ENCODE assay signal across 12 cellular contexts in the genomic region with DNA sequence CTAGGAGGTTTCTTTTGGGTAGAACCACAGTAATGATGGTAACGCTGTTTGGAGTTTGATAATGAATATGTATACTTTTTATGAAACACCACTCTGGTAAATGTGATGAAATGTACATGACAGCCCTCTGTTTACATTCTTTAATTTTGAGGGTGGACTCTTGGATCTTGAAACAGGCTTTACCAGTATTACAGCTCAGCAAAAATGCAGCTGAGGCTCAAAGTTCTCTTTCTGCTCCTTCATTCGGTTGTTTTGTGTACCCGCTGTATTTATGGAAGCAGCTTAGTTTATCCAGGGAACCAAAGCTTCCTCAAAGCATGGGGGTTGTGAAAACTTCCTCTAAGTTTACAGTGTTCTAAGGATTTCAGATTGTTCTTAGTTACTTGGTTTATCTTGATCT. TPM values are rescaled to one million over a fixed set of nuclear protein-coding genes. Genes with fewer than 3 reads are reported as not detected.
A peak's percentile ranks its signal among the peaks of the same experiment; 100 is the strongest.
DNase-seq lines count a peak whose midpoint lies in the region; ATAC-seq, FAIRE-seq and TF ChIP-seq lines count a peak whose summit lies in the region.
"Had no signal": no experiment of that assay in that cellular context is flagged by ENCODE, and none has a peak within 500 bp of the region (broad histone marks: within the 10 kb centered on the region; RNA-seq: fewer than 3 reads in every experiment).

No MANE protein-coding gene starts in this region.

- H3K27ac ChIP-seq in breast epithelium (peak overlapping the region in 1 of 2 donors; percentile 19), HepG2 (ENCODE audit: extremely low read length, insufficient read depth, low read length) (peak overlapping the region; percentile 81), tibial nerve (peak overlapping the region in 3 of 4 donors; percentile 53 to 58 (median 55))

- H3K36me3 ChIP-seq in breast epithelium, result no peaks in the 10 kb centered on the region
- H3K36me3 ChIP-seq in HepG2 (replicated peaks in 1 of 2; ENCODE audit: control insufficient read depth in 1 of 2, insufficient read depth in 2 of 2, low read length in 2 of 2), result no peaks in the 10 kb centered on the region; a peak in 1 of 5 replicates
- H3K36me3 ChIP-seq in tibial nerve, result peaks cover 0 to 4% (median 0%) of the 10 kb centered on the region in 3 donors

- H3K27me3 ChIP-seq in breast epithelium (no peaks in the 10 kb centered on the region), HepG2 (ENCODE audit: control insufficient read depth in 1 of 2, insufficient read depth in 2 of 2, low read length in 2 of 2) (no peaks in the 10 kb centered on the region), tibial nerve (no peaks in the 10 kb centered on the region)
- H3K27me3 ChIP-seq: MG63 had no signal

- H3K36me3 Mint-ChIP-seq in MCF 10A (ENCODE audit: insufficient read depth, unreplicated experiment), result peaks cover 36% of the 10 kb centered on the region
- peaks cover 10% of the 10 kb centered on the region for H3K36me3 Mint-ChIP-seq in activated T-cell treated with anti-CD3 and anti-CD28 coated beads, Interleukin-2, amount 50 U/mL, for 4 hours (ENCODE audit: insufficient read depth)
- H3K36me3 Mint-ChIP-seq in activated T-cell treated with anti-CD3 and anti-CD28 coated beads, Interleukin-2, amount 50 U/mL, for 72 hours (ENCODE audit: insufficient read depth in 2 of 2), result peaks cover 0 to 13% of the 10 kb centered on the region in 2 donors

- H2AFZ ChIP-seq in HepG2 (ENCODE audit: low read length), result no peak overlapping the region

- no peaks in the 10 kb centered on the region for H3K9me3 Mint-ChIP-seq in MCF 10A (ENCODE audit: unreplicated experiment)
- H3K9me3 Mint-ChIP-seq in activated T-cell treated with anti-CD3 and anti-CD28 coated beads, Interleukin-2, amount 50 U/mL, for 4 hours, result no peaks in the 10 kb centered on the region
- H3K9me3 Mint-ChIP-seq in activated T-cell treated with anti-CD3 and anti-CD28 coated beads, Interleukin-2, amount 50 U/mL, for 72 hours, result no peaks in the 10 kb centered on the region

- no peak for TF ChIP-seq CTCF in MCF 10A (IDR thresholded peaks at IDR 0.05; ENCODE audit: unreplicated experiment)
- no peak for TF ChIP-seq CTCF in breast epithelium (IDR thresholded peaks at IDR 0.05)
- no peak for TF ChIP-seq CTCF in HepG2 (CRISPR knock-in tag; IDR thresholded peaks at IDR 0.05)
- no peak for TF ChIP-seq CTCF in tibial nerve (IDR thresholded peaks at IDR 0.05)

- WGBS in HepG2 (ENCODE audit: low lambda C conversion rate), result under 1% methylated on average over 3 of the region's 3 CpGs
- WGBS in tibial nerve, 2 donors, result 29 to 31% methylated on average over 3 of the region's 3 CpGs

- peak; percentile 89 for ATAC-seq in HepG2
- ATAC-seq in activated T-cell treated with anti-CD3 and anti-CD28 coated beads, Interleukin-2, amount 50 U/mL, for 4 hours, result no peak
- no peak for ATAC-seq in activated T-cell treated with anti-CD3 and anti-CD28 coated beads, Interleukin-2, amount 50 U/mL, for 72 hours (replicated peaks in 1 of 2)

- TF ChIP-seq EP300 in HepG2 (IDR thresholded peaks at IDR 0.05; ENCODE audit: low read depth in 2 of 2, low read length in 2 of 2), result peak in 1 of 2 experiments; percentile 91; a peak in 2 of 4 replicates
- TF ChIP-seq EP300 in HepG2 (CRISPR knock-in tag; IDR thresholded peaks at IDR 0.05; ENCODE audit: borderline replicate concordance), result peak; percentile 67; the same call in 1 of the 2 replicates
- TF ChIP-seq EP300 in tibial nerve (IDR thresholded peaks at IDR 0.05), result no peak

- DNase-seq in MCF 10A (ENCODE audit: unreplicated experiment), result no peak
- DNase-seq in breast epithelium (ENCODE audit: low spot score in 2 of 2), result no peak
- peak; percentile 45 to 91 for DNase-seq in T47D (ENCODE audit: low read depth in 1 of 2, low spot score in 1 of 2)
- peak; percentile 90 for DNase-seq in HepG2 (ENCODE audit: low spot score)
- no peak for DNase-seq in tibial nerve (ENCODE audit: low spot score in 2 of 2)
- DNase-seq in activated T-cell treated with anti-CD3 and anti-CD28 coated beads, Interleukin-2, amount 50 U/mL, for 4 hours, result no peak
- DNase-seq in activated T-cell treated with anti-CD3 and anti-CD28 coated beads, Interleukin-2, amount 50 U/mL, for 72 hours, result no peak
- no peak for DNase-seq in putamen (ENCODE audit: low spot score)
- DNase-seq: activated CD4-positive, alpha-beta T cell treated with anti-CD3 and anti-CD28 coated beads, Interleukin-2, amount 50 U/mL, for 4 hours; activated naive CD4-positive, alpha-beta T cell treated with anti-CD3 and anti-CD28 coated beads, Interleukin-2, amount 50 U/mL, for 16 hours; MG63; NCI-H510A had no signal

- H3K27me3 Mint-ChIP-seq in MCF 10A (ENCODE audit: insufficient read depth, unreplicated experiment), result no peaks in the 10 kb centered on the region
- no peaks in the 10 kb centered on the region for H3K27me3 Mint-ChIP-seq in activated T-cell treated with anti-CD3 and anti-CD28 coated beads, Interleukin-2, amount 50 U/mL, for 4 hours (ENCODE audit: low read depth)
- no peaks in the 10 kb centered on the region for H3K27me3 Mint-ChIP-seq in activated T-cell treated with anti-CD3 and anti-CD28 coated beads, Interleukin-2, amount 50 U/mL, for 72 hours (ENCODE audit: low read depth)

- no peaks in the 10 kb centered on the region for H3K4me1 ChIP-seq in breast epithelium
- peaks cover 76% of the 10 kb centered on the region for H3K4me1 ChIP-seq in HepG2 (ENCODE audit: insufficient read depth, low read length)
- peaks cover 3 to 73% (median 25%) of the 10 kb centered on the region in 4 donors for H3K4me1 ChIP-seq in tibial nerve

- FAIRE-seq in HepG2 (lab: Jason Lieb, UNC), result peak; percentile 88

- no peak overlapping the region for H3K4me3 Mint-ChIP-seq in MCF 10A (ENCODE audit: unreplicated experiment)
- no peak overlapping the region for H3K4me3 Mint-ChIP-seq in activated T-cell treated with anti-CD3 and anti-CD28 coated beads, Interleukin-2, amount 50 U/mL, for 4 hours
- no peak overlapping the region for H3K4me3 Mint-ChIP-seq in activated T-cell treated with anti-CD3 and anti-CD28 coated beads, Interleukin-2, amount 50 U/mL, for 72 hours

- TF ChIP-seq POLR2A in breast epithelium (IDR thresholded peaks at IDR 0.05) (no peak), HepG2 (IDR thresholded peaks at IDR 0.05; ENCODE audit: insufficient read depth in 1 of 2, low read depth in 2 of 2, low read length in 2 of 2) (no peak), tibial nerve (IDR thresholded peaks at IDR 0.05) (no peak)

- peak overlapping the region; percentile 64 for H3K27ac Mint-ChIP-seq in MCF 10A (ENCODE audit: low read depth, unreplicated experiment)
- no peak overlapping the region for H3K27ac Mint-ChIP-seq in activated T-cell treated with anti-CD3 and anti-CD28 coated beads, Interleukin-2, amount 50 U/mL, for 72 hours

- H3K4me3 ChIP-seq in breast epithelium, result no peak overlapping the region
- H3K4me3 ChIP-seq in HepG2 (replicated peaks in 1 of 3; ENCODE audit: insufficient read depth in 1 of 3, low read depth in 2 of 3, low read length in 3 of 3), result peak overlapping the region in 2 of 3 experiments; percentile 11 to 40; a peak in 2 of 6 replicates
- no peak overlapping the region for H3K4me3 ChIP-seq in tibial nerve
- H3K4me3 ChIP-seq: MG63 had no signal

- H3K4me2 ChIP-seq in HepG2 (ENCODE audit: low read depth, low read length), result peak overlapping the region; percentile 49

- intact Hi-C loops in MCF 10A (cut with micrococcal nuclease), result no loop called here
- intact Hi-C loops in breast epithelium (cut with DNase I; ENCODE audit: low total_unique reads), result no loop called here
- intact Hi-C loops in HepG2 (cut with micrococcal nuclease; ENCODE audit: unreplicated experiment), result loop anchor here (1.0 kb wide), 1 partner anchor 25 kb away; no protein-coding TSS in a partner anchor

- in situ Hi-C loops in T47D (cut with HindIII; ENCODE audit: low pct_unique_long_range_greater_than_20kb, low sequenced_read_pairs), result no loop called here
- in situ Hi-C loops in HepG2 (cut with HindIII; ENCODE audit: extremely low pct_ligation_motif_present, low pct_unique_long_range_greater_than_20kb), result no loop called here

- H3K9me3 ChIP-seq in breast epithelium (no peaks in the 10 kb centered on the region), HepG2 (ENCODE audit: low read length) (no peaks in the 10 kb centered on the region), tibial nerve (no peaks in the 10 kb centered on the region)
- H3K9me3 ChIP-seq: MG63 had no signal

- H3K4me1 Mint-ChIP-seq in MCF 10A (ENCODE audit: insufficient read depth, unreplicated experiment), result peaks cover 8% of the 10 kb centered on the region
- peaks cover 21% of the 10 kb centered on the region for H3K4me1 Mint-ChIP-seq in activated T-cell treated with anti-CD3 and anti-CD28 coated beads, Interleukin-2, amount 50 U/mL, for 4 hours (ENCODE audit: low read depth)
- peaks cover 15% of the 10 kb centered on the region for H3K4me1 Mint-ChIP-seq in activated T-cell treated with anti-CD3 and anti-CD28 coated beads, Interleukin-2, amount 50 U/mL, for 72 hours (ENCODE audit: low read depth)

- POLR2A ChIA-PET in MCF 10A (lab: Yijun Ruan, JAX), result interaction anchor here (1.2 to 2.6 kb wide), 4 partner anchors 9 to 63 kb away, joined by 5 to 16 read pairs (median 5); partner anchors contain the start of genes GAPVD1 and HSPA5
- POLR2A ChIA-PET in HepG2 (lab: Yijun Ruan, JAX), result interaction anchor here (0.6 to 1.6 kb wide), 5 partner anchors 11 to 73 kb away, joined by 3 to 25 read pairs (median 6); partner anchors contain the start of genes GAPVD1, HSPA5 and RABEPK

- no peaks in the 10 kb centered on the region; the same call in 1 of the 2 replicates for H4K20me1 ChIP-seq in HepG2 (ENCODE audit: insufficient read depth, low read length)

- CTCF ChIA-PET in MCF 10A (lab: Yijun Ruan, JAX), result no interaction called here
- CTCF ChIA-PET in HepG2 (lab: Yijun Ruan, JAX; ENCODE audit: low intra/inter-chr PET ratio, low total read pairs), result no interaction called here

- no peak for TF ChIP-seq RAD21 in HepG2 (CRISPR knock-in tag; IDR thresholded peaks at IDR 0.05)

- 0 out of 2 replicates have a peak overlapping the region, but pooled peaks have one; percentile 13 for H3K9ac ChIP-seq in HepG2 (ENCODE audit: insufficient read depth, low read depth, low read length)

- peaks cover 76% of the 10 kb centered on the region for H3K79me2 ChIP-seq in HepG2 (ENCODE audit: insufficient read depth, low read length)

- BruUV-seq in MCF 10A (replicated peaks; lab: Mats Ljungman, UMichigan) (no TSS peak), HepG2 (replicated peaks; lab: Mats Ljungman, UMichigan) (TSS peak; percentile 20)

RNA-seq across cellular contexts. Expression of gene GAPVD1, which starts 11.1 kb away (rescaled TPM):
- total RNA-seq in MCF 10A (2022) (46.2 and 53.9 TPM in 2 replicates), breast epithelium (10 to 100 TPM; 49.3 to 77.0 (median 72.7) TPM), HepG2 (2016; rRNA removed; fragmentation: Illumina TruSeq; extraction: Trizol) (33.2 and 47.0 TPM in 2 replicates), tibial nerve (10 to 100 TPM; 56.8 to 66.6 (median 63.9) TPM)
- total RNA-seq in HepG2 (2016; cell fraction: cytosol; rRNA removed; fragmentation: Illumina TruSeq; extraction: Trizol; ENCODE audit: low read depth), result 14.6 and 17.1 TPM in 2 replicates
- 32.1 and 41.4 TPM in 2 replicates for total RNA-seq in HepG2 (2016; cell fraction: insoluble cytoplasmic fraction; rRNA removed; fragmentation: Illumina TruSeq; extraction: Trizol)
- 14.1 and 14.7 TPM in 2 replicates for total RNA-seq in HepG2 (2016; cell fraction: membrane; rRNA removed; fragmentation: Illumina TruSeq; extraction: Trizol)
- 39.6 and 45.1 TPM in 2 replicates for total RNA-seq in HepG2 (2016; cell fraction: nucleus; rRNA removed; fragmentation: Illumina TruSeq; extraction: Trizol)
- 9.4 and 11.1 TPM in 2 replicates for polyA plus RNA-seq in HepG2 (2011; rRNA removed)
- polyA plus RNA-seq in HepG2 (2011; cell fraction: cytosol; rRNA removed), result 4.5 and 7.1 TPM in 2 replicates
- 15.4 and 18.2 TPM in 2 replicates for polyA plus RNA-seq in HepG2 (2011; cell fraction: nucleus; rRNA removed)
- 14.1 and 14.6 TPM in 2 replicates for polyA plus RNA-seq in HepG2 (2012)
- 0.40 and 0.53 TPM in 2 replicates for polyA plus RNA-seq in HepG2 (2016; cell fraction: cytosol; fragmentation: Illumina TruSeq; extraction: Trizol; ENCODE audit: low read depth)
- 16.0 and 18.1 TPM in 2 replicates for polyA plus RNA-seq in HepG2 (2016; cell fraction: insoluble cytoplasmic fraction; fragmentation: Illumina TruSeq; extraction: Trizol; ENCODE audit: low read depth)
- 1.4 and 1.7 TPM in 2 replicates for polyA plus RNA-seq in HepG2 (2016; cell fraction: membrane; fragmentation: Illumina TruSeq; extraction: Trizol; ENCODE audit: low read depth)
- polyA plus RNA-seq in HepG2 (2016; cell fraction: nucleus; fragmentation: Illumina TruSeq; extraction: Trizol; ENCODE audit: insufficient read depth, low read depth), result 21.3 and 26.6 TPM in 2 replicates
- 22.4 and 55.2 TPM in 2 replicates for polyA minus RNA-seq in HepG2 (2011; rRNA and poly(A)+ RNA removed; ENCODE audit: low replicate concordance)
- polyA minus RNA-seq in HepG2 (2011; cell fraction: cytosol; rRNA and poly(A)+ RNA removed), result 24.6 and 33.5 TPM in 2 replicates
- 59.9 and 66.5 TPM in 2 replicates for polyA minus RNA-seq in HepG2 (2011; cell fraction: nucleus; rRNA and poly(A)+ RNA removed)
- total RNA-seq in activated T-cell treated with anti-CD3 and anti-CD28 coated beads, Interleukin-2, amount 50 U/mL, for 4 hours, result 10 to 100 TPM; 42.0 to 45.4 (median 45.1) TPM
- total RNA-seq in activated T-cell treated with anti-CD3 and anti-CD28 coated beads, Interleukin-2, amount 50 U/mL, for 72 hours, result 10 to 100 TPM; 40.0 to 51.9 TPM

RNA-seq across cellular contexts. Expression of gene HSPA5, which starts 31.6 kb away (rescaled TPM):
- total RNA-seq in MCF 10A (2022), result 1,165 and 1,788 TPM in 2 replicates
- 100 to 1,000 TPM in 1 of 3 donors, 10 to 100 TPM in 2; 91.9 to 125 (median 95.1) TPM for total RNA-seq in breast epithelium
- total RNA-seq in HepG2 (2016; rRNA removed; fragmentation: Illumina TruSeq; extraction: Trizol), result 170 and 201 TPM in 2 replicates
- 11.3 and 12.9 TPM in 2 replicates for total RNA-seq in HepG2 (2016; cell fraction: cytosol; rRNA removed; fragmentation: Illumina TruSeq; extraction: Trizol; ENCODE audit: low read depth)
- total RNA-seq in HepG2 (2016; cell fraction: insoluble cytoplasmic fraction; rRNA removed; fragmentation: Illumina TruSeq; extraction: Trizol), result 150 and 197 TPM in 2 replicates
- total RNA-seq in HepG2 (2016; cell fraction: membrane; rRNA removed; fragmentation: Illumina TruSeq; extraction: Trizol), result 29.2 and 35.2 TPM in 2 replicates
- 348 and 388 TPM in 2 replicates for total RNA-seq in HepG2 (2016; cell fraction: nucleus; rRNA removed; fragmentation: Illumina TruSeq; extraction: Trizol)
- 187 and 206 TPM in 2 replicates for polyA plus RNA-seq in HepG2 (2011; rRNA removed)
- polyA plus RNA-seq in HepG2 (2011; cell fraction: cytosol; rRNA removed), result 150 and 201 TPM in 2 replicates
- 105 and 114 TPM in 2 replicates for polyA plus RNA-seq in HepG2 (2011; cell fraction: nucleus; rRNA removed)
- 378 and 476 TPM in 2 replicates for polyA plus RNA-seq in HepG2 (2012)
- polyA plus RNA-seq in HepG2 (2016; cell fraction: cytosol; fragmentation: Illumina TruSeq; extraction: Trizol; ENCODE audit: low read depth), result 23.2 and 24.9 TPM in 2 replicates
- 263 and 283 TPM in 2 replicates for polyA plus RNA-seq in HepG2 (2016; cell fraction: insoluble cytoplasmic fraction; fragmentation: Illumina TruSeq; extraction: Trizol; ENCODE audit: low read depth)
- polyA plus RNA-seq in HepG2 (2016; cell fraction: membrane; fragmentation: Illumina TruSeq; extraction: Trizol; ENCODE audit: low read depth), result 33.1 and 41.5 TPM in 2 replicates
- 733 and 789 TPM in 2 replicates for polyA plus RNA-seq in HepG2 (2016; cell fraction: nucleus; fragmentation: Illumina TruSeq; extraction: Trizol; ENCODE audit: insufficient read depth, low read depth)
- polyA minus RNA-seq in HepG2 (2011; rRNA and poly(A)+ RNA removed; ENCODE audit: low replicate concordance), result 133 and 284 TPM in 2 replicates
- 290 and 324 TPM in 2 replicates for polyA minus RNA-seq in HepG2 (2011; cell fraction: cytosol; rRNA and poly(A)+ RNA removed)
- polyA minus RNA-seq in HepG2 (2011; cell fraction: nucleus; rRNA and poly(A)+ RNA removed), result 124 and 160 TPM in 2 replicates
- total RNA-seq in tibial nerve, result 100 to 1,000 TPM in 1 of 4 donors, 10 to 100 TPM in 3; 59.0 to 140 (median 84.9) TPM
- total RNA-seq in activated T-cell treated with anti-CD3 and anti-CD28 coated beads, Interleukin-2, amount 50 U/mL, for 4 hours, result 100 to 1,000 TPM; 303 to 366 (median 310) TPM
- 100 to 1,000 TPM; 211 to 290 TPM for total RNA-seq in activated T-cell treated with anti-CD3 and anti-CD28 coated beads, Interleukin-2, amount 50 U/mL, for 72 hours

Comparison
In these comparisons a context has a peak if more than half of its experiments do, and no peak if none do; other contexts are left out.
1. DNase-seq: peak in T47D (2 of 2) and HepG2 (single experiment); none in MCF 10A (single experiment), breast epithelium (0 of 2), tibial nerve (0 of 2), activated T-cell treated with anti-CD3 and anti-CD28 coated beads, Interleukin-2, amount 50 U/mL, for 4 hours (single experiment), activated T-cell treated with anti-CD3 and anti-CD28 coated beads, Interleukin-2, amount 50 U/mL, for 72 hours (0 of 2) and putamen (single experiment).
2. H3K4me3 ChIP-seq: peak in HepG2 (2 of 3); none in breast epithelium (0 of 3) and tibial nerve (0 of 4).